Comparison of ENCODE assay signal across 32 cellular contexts in the genomic region with DNA sequence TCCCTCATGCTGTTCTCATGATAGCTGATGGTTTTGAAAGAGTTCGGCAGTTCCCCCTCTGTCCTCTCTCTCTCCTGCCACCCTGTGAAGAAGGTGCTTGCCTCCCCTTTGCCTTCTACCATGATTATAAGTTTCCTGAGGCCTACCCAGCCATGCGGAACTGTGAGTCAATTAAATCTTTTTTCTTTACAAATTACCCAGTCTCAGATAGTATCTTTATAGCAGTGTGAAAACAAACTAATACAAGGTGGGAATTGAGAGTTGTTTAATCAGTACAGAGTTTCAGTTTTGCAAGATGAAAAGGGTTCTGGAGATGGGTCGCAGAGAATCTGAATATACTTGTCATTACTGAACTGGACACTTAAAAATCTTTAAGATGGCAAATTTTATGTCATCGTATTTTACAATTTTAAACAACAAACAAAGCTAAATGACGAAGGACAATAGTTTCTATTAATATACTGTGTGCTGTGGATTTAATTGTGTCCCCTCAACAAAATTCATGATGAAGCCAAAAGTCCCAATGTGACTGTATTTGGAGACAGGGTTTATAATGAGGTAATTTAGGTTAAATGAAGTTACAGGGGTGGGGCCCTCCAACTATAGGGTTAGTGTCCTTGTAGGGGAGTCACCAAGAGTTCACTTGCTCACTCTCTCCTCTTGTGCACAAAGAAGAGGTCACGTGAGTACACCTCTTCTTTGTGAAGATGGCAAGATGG. TPM values are rescaled to one million over a fixed set of nuclear protein-coding genes. Genes with fewer than 3 reads are reported as not detected.
"Had no signal": no experiment of that assay in that cellular context is flagged by ENCODE, and none has a peak within 500 bp of the region (broad histone marks: within the 10 kb centered on the region; RNA-seq: fewer than 3 reads in every experiment).

No MANE protein-coding gene starts in this region.

- ATAC-seq: activated CD4-positive, alpha-beta T cell treated with anti-CD3 and anti-CD28 coated beads for 36 hours; activated CD8-positive, alpha-beta T cell treated with anti-CD3 and anti-CD28 coated beads, Interleukin-2, amount 10 ng/mL, durations not matched to agents 7 days and 5 days; PC-3 had no signal

- H3K36me3 ChIP-seq: ascending aorta, cardiac muscle cell, MG63, Peyer's patch, SJSA1 had no signal

- H3K4me2 ChIP-seq: SK-N-SH had no signal

- H3K27me3 ChIP-seq: MG63 had no signal

- DNase-seq: activated CD4-positive, alpha-beta T cell treated with anti-CD3 and anti-CD28 coated beads for 36 hours; activated CD4-positive, alpha-beta T cell treated with anti-CD3 and anti-CD28 coated beads, Interleukin-2, amount 10 ng/mL, durations not matched to agents 7 days and 5 days; activated CD4-positive, alpha-beta T cell treated with anti-CD3 and anti-CD28 coated beads, Interleukin-2, amount 50 U/mL, for 48 hours; activated CD8-positive, alpha-beta T cell treated with anti-CD3 and anti-CD28 coated beads, Interleukin-2, amount 10 ng/mL, durations not matched to agents 7 days and 5 days; activated gamma-delta T cell; activated naive CD4-positive, alpha-beta T cell treated with Interleukin-2 at 50 U/mL for 16 hours; activated naive CD8-positive, alpha-beta T cell treated with anti-CD3 and anti-CD28 coated beads, Interleukin-2, amount 10 ng/mL, durations not matched to agents 7 days and 5 days; activated T-cell treated with anti-CD3 and anti-CD28 coated beads, Interleukin-2, amount 50 U/mL, for 24 hours; amygdala; Kasumi-1; MG63; NCI-H1048; NCI-H1105 treated with DMSO at 0.1 percent for 48 hours; NCI-H1436; NCI-H1694; NCI-H1930; NCI-H2081 treated with DMSO at 0.1 percent for 48 hours; NCI-H345; NCI-H524 treated with DMSO at 0.1 percent for 48 hours; PC-3; Peyer's patch; RPMI8226; SHP77 treated with DMSO at 0.1 percent for 48 hours; SK-N-SH had no signal

- H3K4me3 ChIP-seq: ascending aorta, cardiac muscle cell, MG63, Peyer's patch, SJSA1 had no signal

- H3K9ac ChIP-seq: SK-N-SH had no signal

- H3K9me3 ChIP-seq: ascending aorta, MG63, Peyer's patch, SK-N-SH had no signal

- FAIRE-seq: TTC549 had no signal

- H3K27ac ChIP-seq: ascending aorta, cardiac muscle cell, Peyer's patch, SJSA1 had no signal

RNA-seq across cellular contexts. Expression of gene MT3, which starts 4.4 kb away (rescaled TPM):
- total RNA-seq: ascending aorta, cardiac muscle cell, NCI-H460, PC-3, Peyer's patch, SJSA1 had no signal

RNA-seq across cellular contexts. Expression of gene MT2A, which starts 14.7 kb away (rescaled TPM):
- total RNA-seq: cardiac muscle cell had no signal

RNA-seq across cellular contexts. Expression of gene MT4, which starts 28.9 kb away (rescaled TPM):
- total RNA-seq: activated CD4-positive, alpha-beta T cell treated with anti-CD3 and anti-CD28 coated beads for 36 hours; activated CD4-positive, alpha-beta T cell treated with anti-CD3 and anti-CD28 coated beads, Interleukin-2, amount 10 ng/mL, durations not matched to agents 7 days and 5 days; activated CD8-positive, alpha-beta T cell treated with anti-CD3 and anti-CD28 coated beads, Interleukin-2, amount 10 ng/mL, durations not matched to agents 7 days and 5 days; activated naive CD8-positive, alpha-beta T cell treated with anti-CD3 and anti-CD28 coated beads, Interleukin-2, amount 10 ng/mL, durations not matched to agents 7 days and 5 days; activated T-helper 2 cell treated with anti-CD3 and anti-CD28 coated beads, Interferon-gamma antibody, Interleukin-2, Interleukin-4, amounts not matched to agents 10 μg/mL and 5 μg/mL and 100 μg/mL, durations not matched to agents 14 hours and 24 hours and 36 hours; ascending aorta; cardiac muscle cell; chondrocyte; NCI-H460; PC-3; Peyer's patch; SJSA1 had no signal
- polyA plus RNA-seq: adipose tissue, cardiac muscle cell, SK-N-SH had no signal

RNA-seq across cellular contexts. Expression of gene MT1E, which starts 31.8 kb away (rescaled TPM):
- total RNA-seq: NCI-H460, PC-3 had no signal

RNA-seq across cellular contexts. Expression of gene MT1M, which starts 38.7 kb away (rescaled TPM):
- total RNA-seq: activated CD4-positive, alpha-beta T cell treated with anti-CD3 and anti-CD28 coated beads for 36 hours; activated CD4-positive, alpha-beta T cell treated with anti-CD3 and anti-CD28 coated beads, Interleukin-2, amount 10 ng/mL, durations not matched to agents 7 days and 5 days; activated CD8-positive, alpha-beta T cell treated with anti-CD3 and anti-CD28 coated beads, Interleukin-2, amount 10 ng/mL, durations not matched to agents 7 days and 5 days; activated naive CD8-positive, alpha-beta T cell treated with anti-CD3 and anti-CD28 coated beads, Interleukin-2, amount 10 ng/mL, durations not matched to agents 7 days and 5 days; activated T-helper 2 cell treated with anti-CD3 and anti-CD28 coated beads, Interferon-gamma antibody, Interleukin-2, Interleukin-4, amounts not matched to agents 10 μg/mL and 5 μg/mL and 100 μg/mL, durations not matched to agents 14 hours and 24 hours and 36 hours; cardiac muscle cell; NCI-H460 had no signal
- polyA plus RNA-seq: cardiac muscle cell had no signal
